In genomic region chr2:236802862-236803261, GRCh38 we compare ENCODE assay signal across 8 cellular contexts.
"Had no signal": no experiment of that assay in that cellular context is flagged by ENCODE, and none has a peak within 500 bp of the region (broad histone marks: within the 10 kb centered on the region; RNA-seq: fewer than 3 reads in every experiment).

No MANE protein-coding gene starts in this region.

- H2AFZ ChIP-seq: GM23248 had no signal

- H3K4me3 ChIP-seq: GM23248, HAP-1, K562 had no signal

- DNase-seq: GM23248, GOT3, HFFc6, IMR-90 had no signal

- H3K9ac ChIP-seq: GM23248 had no signal

- ATAC-seq: HCT116, K562 had no signal

- H3K4me1 ChIP-seq: HAP-1 had no signal

- H3K36me3 ChIP-seq: HAP-1 had no signal

- FAIRE-seq: K562 had no signal

- H3K27ac ChIP-seq: GM23248, HL-60 had no signal

- H3K9me3 ChIP-seq: HAP-1 had no signal
